1 cellular context compared by ENCODE assay signal in the genomic region with DNA sequence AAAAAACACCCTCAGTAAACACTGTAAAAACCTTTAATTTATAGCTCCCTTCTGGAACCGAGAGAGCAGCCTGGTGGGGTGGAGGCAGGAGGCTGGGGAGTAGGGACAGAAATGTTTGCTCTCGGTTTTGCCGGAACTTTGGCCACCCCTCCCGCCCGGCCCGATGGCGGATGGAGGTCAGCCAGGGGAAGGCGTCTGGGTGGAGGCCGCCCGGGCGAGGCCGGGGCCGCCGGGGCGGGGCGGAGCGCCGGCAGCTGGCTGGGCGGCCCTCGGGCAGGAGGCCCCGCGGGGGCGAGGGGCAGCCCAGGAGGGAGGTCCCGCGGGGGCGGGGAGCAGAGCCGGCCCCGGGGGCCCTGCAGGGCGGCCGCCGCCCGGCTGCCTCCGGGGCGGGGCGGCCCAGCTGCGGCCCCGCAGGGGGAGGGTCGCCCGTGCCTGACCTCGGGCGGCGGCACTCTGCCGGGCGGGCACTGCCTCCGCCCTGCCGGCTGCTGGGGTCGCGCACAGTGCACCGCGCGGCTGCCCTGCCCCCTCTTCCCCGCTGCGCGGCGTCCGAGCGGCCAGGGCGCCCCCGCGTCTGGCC.
TF ChIP-seq lines count a peak whose summit lies in the region.

No MANE protein-coding gene starts in this region.

TF ChIP-seq in GM12878, 131 proteins besides CTCF, POLR2A, EP300 and RAD21 (continued from another document):
- TF ChIP-seq JUNB (IDR thresholded peaks at IDR 0.05) (no peak), NR2F1 (conservative IDR thresholded peaks at IDR 0.05) (peak; percentile 93), FOS (IDR thresholded peaks at IDR 0.05; ENCODE audit: borderline replicate concordance, extremely low read depth, insufficient read length) (no peak), TCF12 (IDR thresholded peaks at IDR 0.05; ENCODE audit: low read depth, low read length) (peak; percentile 93), RB1 (IDR thresholded peaks at IDR 0.05; ENCODE audit: borderline replicate concordance) (no peak), TCF3 (IDR thresholded peaks at IDR 0.05; ENCODE audit: borderline replicate concordance, insufficient read depth, low read depth, low read length) (peak; percentile 91), PAX8 (IDR thresholded peaks at IDR 0.05) (no peak), CBFB (IDR thresholded peaks at IDR 0.05; ENCODE audit: low read depth) (peak; percentile 45)
- TF ChIP-seq, protein P1, sequence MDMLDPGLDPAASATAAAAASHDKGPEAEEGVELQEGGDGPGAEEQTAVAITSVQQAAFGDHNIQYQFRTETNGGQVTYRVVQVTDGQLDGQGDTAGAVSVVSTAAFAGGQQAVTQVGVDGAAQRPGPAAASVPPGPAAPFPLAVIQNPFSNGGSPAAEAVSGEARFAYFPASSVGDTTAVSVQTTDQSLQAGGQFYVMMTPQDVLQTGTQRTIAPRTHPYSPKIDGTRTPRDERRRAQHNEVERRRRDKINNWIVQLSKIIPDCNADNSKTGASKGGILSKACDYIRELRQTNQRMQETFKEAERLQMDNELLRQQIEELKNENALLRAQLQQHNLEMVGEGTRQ (IDR thresholded peaks at IDR 0.05; ENCODE audit: borderline replicate concordance, low read depth, low read length) = no peak
- TF ChIP-seq, protein P2, sequence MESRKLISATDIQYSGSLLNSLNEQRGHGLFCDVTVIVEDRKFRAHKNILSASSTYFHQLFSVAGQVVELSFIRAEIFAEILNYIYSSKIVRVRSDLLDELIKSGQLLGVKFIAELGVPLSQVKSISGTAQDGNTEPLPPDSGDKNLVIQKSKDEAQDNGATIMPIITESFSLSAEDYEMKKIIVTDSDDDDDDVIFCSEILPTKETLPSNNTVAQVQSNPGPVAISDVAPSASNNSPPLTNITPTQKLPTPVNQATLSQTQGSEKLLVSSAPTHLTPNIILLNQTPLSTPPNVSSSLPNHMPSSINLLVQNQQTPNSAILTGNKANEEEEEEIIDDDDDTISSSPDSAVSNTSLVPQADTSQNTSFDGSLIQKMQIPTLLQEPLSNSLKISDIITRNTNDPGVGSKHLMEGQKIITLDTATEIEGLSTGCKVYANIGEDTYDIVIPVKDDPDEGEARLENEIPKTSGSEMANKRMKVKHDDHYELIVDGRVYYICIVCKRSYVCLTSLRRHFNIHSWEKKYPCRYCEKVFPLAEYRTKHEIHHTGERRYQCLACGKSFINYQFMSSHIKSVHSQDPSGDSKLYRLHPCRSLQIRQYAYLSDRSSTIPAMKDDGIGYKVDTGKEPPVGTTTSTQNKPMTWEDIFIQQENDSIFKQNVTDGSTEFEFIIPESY (IDR thresholded peaks at IDR 0.05) = no peak
- TF ChIP-seq, protein P3, sequence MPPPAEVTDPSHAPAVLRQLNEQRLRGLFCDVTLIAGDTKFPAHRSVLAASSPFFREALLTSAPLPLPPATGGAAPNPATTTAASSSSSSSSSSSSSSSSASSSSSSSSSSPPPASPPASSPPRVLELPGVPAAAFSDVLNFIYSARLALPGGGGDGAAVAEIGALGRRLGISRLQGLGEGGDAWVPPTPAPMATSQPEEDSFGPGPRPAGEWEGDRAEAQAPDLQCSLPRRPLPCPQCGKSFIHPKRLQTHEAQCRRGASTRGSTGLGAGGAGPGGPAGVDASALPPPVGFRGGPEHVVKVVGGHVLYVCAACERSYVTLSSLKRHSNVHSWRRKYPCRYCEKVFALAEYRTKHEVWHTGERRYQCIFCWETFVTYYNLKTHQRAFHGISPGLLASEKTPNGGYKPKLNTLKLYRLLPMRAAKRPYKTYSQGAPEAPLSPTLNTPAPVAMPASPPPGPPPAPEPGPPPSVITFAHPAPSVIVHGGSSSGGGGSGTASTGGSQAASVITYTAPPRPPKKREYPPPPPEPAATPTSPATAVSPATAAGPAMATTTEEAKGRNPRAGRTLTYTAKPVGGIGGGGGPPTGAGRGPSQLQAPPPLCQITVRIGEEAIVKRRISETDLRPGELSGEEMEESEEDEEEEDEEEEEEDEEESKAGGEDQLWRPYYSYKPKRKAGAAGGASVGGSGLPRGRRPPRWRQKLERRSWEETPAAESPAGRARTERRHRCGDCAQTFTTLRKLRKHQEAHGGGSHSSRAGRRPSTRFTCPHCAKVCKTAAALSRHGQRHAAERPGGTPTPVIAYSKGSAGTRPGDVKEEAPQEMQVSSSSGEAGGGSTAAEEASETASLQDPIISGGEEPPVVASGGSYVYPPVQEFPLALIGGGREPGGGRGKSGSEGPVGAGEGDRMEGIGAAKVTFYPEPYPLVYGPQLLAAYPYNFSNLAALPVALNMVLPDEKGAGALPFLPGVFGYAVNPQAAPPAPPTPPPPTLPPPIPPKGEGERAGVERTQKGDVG (CRISPR knock-in tag; IDR thresholded peaks at IDR 0.05) = no peak
- TF ChIP-seq, protein P4, sequence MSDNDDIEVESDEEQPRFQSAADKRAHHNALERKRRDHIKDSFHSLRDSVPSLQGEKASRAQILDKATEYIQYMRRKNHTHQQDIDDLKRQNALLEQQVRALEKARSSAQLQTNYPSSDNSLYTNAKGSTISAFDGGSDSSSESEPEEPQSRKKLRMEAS (IDR thresholded peaks at IDR 0.05; ENCODE audit: low read depth, low read length) = no peak
TF ChIP-seq in GM12878: peak in this region for 32.
